ENCODE assay signal across 8 cellular contexts in genomic region chr22:19942886-19943664, GRCh38. TPM values are rescaled to one million over a fixed set of nuclear protein-coding genes. Genes with fewer than 3 reads are reported as not detected.
DNase-seq lines count a peak whose midpoint lies in the region; ATAC-seq and TF ChIP-seq lines count a peak whose summit lies in the region.

No MANE protein-coding gene starts in this region.

- H3K27me3 ChIP-seq in left ventricle myocardium inferior (ENCODE audit: low read depth) (no peaks in the 10 kb centered on the region), gastrocnemius medialis (no peaks in the 10 kb centered on the region)

- peak overlapping the region; percentile 97 for H3K27ac Mint-ChIP-seq in activated naive CD8-positive, alpha-beta T cell treated with anti-CD3 and anti-CD28 coated beads, Interleukin-2, amount 50 U/mL, for 24 hours

- TF ChIP-seq POLR2A in gastrocnemius medialis (IDR thresholded peaks at IDR 0.05): peak; percentile 55 to 65

- H3K9me3 ChIP-seq in left ventricle myocardium inferior (replicated peaks) (no peaks in the 10 kb centered on the region), gastrocnemius medialis (no peaks in the 10 kb centered on the region)

- no peaks in the 10 kb centered on the region for H3K27me3 Mint-ChIP-seq in activated naive CD8-positive, alpha-beta T cell treated with anti-CD3 and anti-CD28 coated beads, Interleukin-2, amount 50 U/mL, for 24 hours

- TF ChIP-seq CTCF in left ventricle myocardium inferior (IDR thresholded peaks at IDR 0.05; ENCODE audit: borderline replicate concordance): no peak
- no peak for TF ChIP-seq CTCF in gastrocnemius medialis (IDR thresholded peaks at IDR 0.05 in 4 of 5, conservative IDR thresholded peaks at IDR 0.05 in 1 of 5)

- in situ Hi-C loops in gastrocnemius medialis (cut with MboI; ENCODE audit: low sequenced_read_pairs in 4 of 4): no loop called here

- no peak for ATAC-seq in activated naive CD8-positive, alpha-beta T cell treated with anti-CD3 and anti-CD28 coated beads, Interleukin-2, amount 50 U/mL, for 24 hours
- peak; percentile 70 to 71 for ATAC-seq in gastrocnemius medialis

- H3K4me3 ChIP-seq in left ventricle myocardium inferior (peak overlapping the region; percentile 89), gastrocnemius medialis (peak overlapping the region; percentile 61 to 84 (median 76))

- H3K27ac ChIP-seq in left ventricle myocardium inferior (replicated peaks) (peak overlapping the region; percentile 95), gastrocnemius medialis (peak overlapping the region; percentile 91 to 97 (median 96))

- DNase-seq in DMS 273 (lab: John Stamatoyannopoulos, UW; ENCODE audit: unreplicated experiment): peak; percentile 89
- peak; percentile 29 for DNase-seq in LoVo (ENCODE audit: low spot score)
- DNase-seq in activated naive CD8-positive, alpha-beta T cell treated with anti-CD3 and anti-CD28 coated beads, Interleukin-2, amount 50 U/mL, for 24 hours: peak; percentile 16
- DNase-seq in left ventricle myocardium inferior: no peak
- peak; percentile 45 to 61 for DNase-seq in gastrocnemius medialis
- no peak for DNase-seq in activated CD4-positive, CD25-positive, alpha-beta regulatory T cell treated with anti-CD3 and anti-CD28 coated beads, Interleukin-2, amount 50 U/mL, for 72 hours
- DNase-seq in OCI-M2 (lab: John Stamatoyannopoulos, UW; ENCODE audit: unreplicated experiment): no peak
- no peak for DNase-seq in activated CD4-positive, CD25-positive, alpha-beta regulatory T cell (lab: John Stamatoyannopoulos, UW)

- H3K9me3 Mint-ChIP-seq in activated naive CD8-positive, alpha-beta T cell treated with anti-CD3 and anti-CD28 coated beads, Interleukin-2, amount 50 U/mL, for 24 hours: no peaks in the 10 kb centered on the region

- H3K36me3 Mint-ChIP-seq in activated naive CD8-positive, alpha-beta T cell treated with anti-CD3 and anti-CD28 coated beads, Interleukin-2, amount 50 U/mL, for 24 hours (ENCODE audit: low read depth): peaks cover 8% of the 10 kb centered on the region

- peaks cover 39% of the 10 kb centered on the region for H3K4me1 Mint-ChIP-seq in activated naive CD8-positive, alpha-beta T cell treated with anti-CD3 and anti-CD28 coated beads, Interleukin-2, amount 50 U/mL, for 24 hours

- H3K36me3 ChIP-seq in left ventricle myocardium inferior (no peaks in the 10 kb centered on the region), gastrocnemius medialis (no peaks in the 10 kb centered on the region)

- H3K4me3 Mint-ChIP-seq in activated naive CD8-positive, alpha-beta T cell treated with anti-CD3 and anti-CD28 coated beads, Interleukin-2, amount 50 U/mL, for 24 hours: peak overlapping the region; percentile 93

- intact Hi-C loops in left ventricle myocardium inferior (cut with micrococcal nuclease): no loop called here
- intact Hi-C loops in gastrocnemius medialis (cut with DNase I; ENCODE audit: low total_unique reads): loop anchor here (1.0 to 5.0 kb wide), 2 partner anchors 198 to 651 kb away; partner anchors contain the start of gene CLTCL1

- H3K4me1 ChIP-seq in left ventricle myocardium inferior: peaks cover 74% of the 10 kb centered on the region
- H3K4me1 ChIP-seq in gastrocnemius medialis: peaks cover 52 to 56% of the 10 kb centered on the region in 2 donors

RNA-seq across cellular contexts. Expression of gene TXNRD2, which starts 1.5 kb away (rescaled TPM):
- total RNA-seq in left ventricle myocardium inferior (35.2 TPM), gastrocnemius medialis (10 to 100 TPM in 3 of 4 donors, 1 to 10 TPM in 1; 9.0 to 18.0 (median 14.4) TPM)

RNA-seq across cellular contexts. Expression of gene COMT, which starts 1.5 kb away (rescaled TPM):
- total RNA-seq in left ventricle myocardium inferior (81.5 TPM), gastrocnemius medialis (100 to 1,000 TPM; 154 to 255 (median 223) TPM)

Comparison
In these comparisons a context has a peak if more than half of its experiments do, and no peak if none do; other contexts are left out.
1. DNase-seq: peak in DMS 273 (single experiment), LoVo (single experiment), activated naive CD8-positive, alpha-beta T cell treated with anti-CD3 and anti-CD28 coated beads, Interleukin-2, amount 50 U/mL, for 24 hours (single experiment) and gastrocnemius medialis (2 of 2); none in left ventricle myocardium inferior (single experiment), activated CD4-positive, CD25-positive, alpha-beta regulatory T cell treated with anti-CD3 and anti-CD28 coated beads, Interleukin-2, amount 50 U/mL, for 72 hours (single experiment), OCI-M2 (single experiment) and activated CD4-positive, CD25-positive, alpha-beta regulatory T cell (0 of 4).